Comparison of ENCODE assay signal across 1 cellular context in the genomic region with DNA sequence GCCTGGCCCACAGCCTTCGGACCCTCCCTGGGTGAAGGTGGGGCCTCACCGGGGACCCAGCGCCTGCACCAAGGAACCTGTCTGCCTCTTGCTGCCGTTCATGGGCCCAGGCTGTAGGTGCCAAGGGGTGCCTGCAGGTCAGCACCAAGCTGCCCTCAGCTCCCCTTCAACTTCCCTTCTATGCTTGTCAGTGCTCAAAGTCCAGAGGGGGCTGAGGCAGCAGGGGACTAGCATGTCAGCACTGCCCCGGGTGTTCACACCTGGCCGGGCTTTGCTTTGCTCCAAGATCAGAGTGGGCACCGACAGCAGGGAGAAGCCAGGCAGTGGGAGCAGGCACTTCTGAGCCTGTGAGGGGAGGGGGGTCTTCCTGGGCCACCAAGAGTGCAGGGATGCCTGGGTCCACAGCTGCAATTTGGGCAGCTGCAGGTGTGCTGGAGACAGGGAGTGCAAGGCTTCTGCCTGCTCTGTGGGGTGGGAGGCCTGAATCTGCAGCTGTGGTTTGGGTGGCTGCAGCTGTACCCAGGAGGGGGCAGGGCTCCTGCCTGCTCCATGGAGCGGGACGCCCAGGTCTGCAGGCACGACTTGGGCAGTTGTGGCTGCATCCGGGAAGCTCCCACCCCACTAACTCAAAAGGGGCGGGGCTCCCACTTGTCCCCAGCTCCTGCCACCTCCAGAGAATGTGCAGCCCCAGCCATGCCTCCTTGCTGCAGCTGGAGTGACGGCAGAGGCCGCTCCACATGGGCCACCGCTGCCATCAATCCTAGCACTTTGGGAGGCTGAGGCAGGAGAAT.
TF ChIP-seq lines count a peak whose summit lies in the region.

No MANE protein-coding gene starts in this region.

TF ChIP-seq in H1, 55 proteins besides CTCF, POLR2A, EP300 and RAD21:
- 0 out of 2 replicates have a peak, but pooled peaks have one; percentile 17 for TF ChIP-seq KDM1A (IDR thresholded peaks at IDR 0.05; ENCODE audit: borderline replicate concordance, low read length)
- TF ChIP-seq SRF (IDR thresholded peaks at IDR 0.05; ENCODE audit: low read depth, low read length): no peak
